Comparison of ENCODE assay signal across 18 cellular contexts in genomic region chr7:82249979-82250378, GRCh38.
DNase-seq lines count a peak whose midpoint lies in the region; ATAC-seq and TF ChIP-seq lines count a peak whose summit lies in the region.
"Had no signal": no experiment of that assay in that cellular context is flagged by ENCODE, and none has a peak within 500 bp of the region (broad histone marks: within the 10 kb centered on the region; RNA-seq: fewer than 3 reads in every experiment).

No MANE protein-coding gene starts in this region.

- TF ChIP-seq CTCF in epithelial cell of esophagus (IDR thresholded peaks at IDR 0.05; ENCODE audit: insufficient read depth, low read depth, low read length, missing control alignments) = no peak

- H3K9ac ChIP-seq in GM23248 = no peak overlapping the region
- H3K9ac ChIP-seq: BLaER1 treated with 17β-estradiol and CSF1 and Interleukin-3, amounts not matched to agents 10 nM and 100 nM had no signal

- no peak overlapping the region for H2AFZ ChIP-seq in GM23248

- intact Hi-C loops in Right ventricle myocardium inferior (cut with DNase I) (no loop called here), left cardiac atrium (cut with DNase I) (no loop called here), sciatic nerve (cut with DNase I) (no loop called here)

- no peaks in the 10 kb centered on the region for H3K9me2 ChIP-seq in GM23248 (ENCODE audit: insufficient read depth)

- 82 to 89% methylated on average over 2 of the region's 2 CpGs for WGBS in GM23248 (ENCODE audit: low coverage in 1 of 2, low lambda C conversion rate in 2 of 2, missing lambda C conversion rate in 2 of 2), 2 experiments

- ATAC-seq in Right ventricle myocardium inferior = peak; percentile 35
- ATAC-seq in left cardiac atrium = no peak
- ATAC-seq in sciatic nerve = peak; percentile 52
- ATAC-seq: CD8-positive, alpha-beta T cell; HCT116; HepG2 had no signal

- no peak overlapping the region for H3K27ac ChIP-seq in GM23248
- H3K27ac ChIP-seq: 22Rv1; BLaER1 treated with 17β-estradiol and CSF1 and Interleukin-3, amounts not matched to agents 10 nM and 100 nM had no signal

- H3K4me1 ChIP-seq in GM23248 (ENCODE audit: insufficient read depth) = no peaks in the 10 kb centered on the region; the same call in 1 of the 2 replicates
- H3K4me1 ChIP-seq: BLaER1 treated with 17β-estradiol and CSF1 and Interleukin-3, amounts not matched to agents 10 nM and 100 nM had no signal

- no peaks in the 10 kb centered on the region for H3K79me2 ChIP-seq in GM23248 (ENCODE audit: insufficient read depth)

- DNase-seq in Right ventricle myocardium inferior (ENCODE audit: missing footprints) (no peak), left cardiac atrium (no peak), GM23248 (peak; percentile 7), epithelial cell of esophagus (ENCODE audit: low read depth) (peak; percentile 5), sciatic nerve (ENCODE audit: low spot score) (no peak), 8988T (no peak), occipital lobe (lab: John Stamatoyannopoulos, UW) (no peak)
- DNase-seq: Calu3; CD8-positive, alpha-beta T cell; DMS79 treated with DMSO at 0.1 percent for 48 hours; GF-D8; GOT3; H7; HFFc6 had no signal

- no peaks in the 10 kb centered on the region for H3K36me3 ChIP-seq in GM23248 (ENCODE audit: low read depth)
- H3K36me3 ChIP-seq: BLaER1 treated with 17β-estradiol and CSF1 and Interleukin-3, amounts not matched to agents 10 nM and 100 nM had no signal

- H3F3A ChIP-seq in GM23248 (ENCODE audit: insufficient read depth) = no peaks in the 10 kb centered on the region

- H3K4me3 ChIP-seq in GM23248 = no peak overlapping the region
- H3K4me3 ChIP-seq in epithelial cell of esophagus (ENCODE audit: low read length) = no peak overlapping the region
- H3K4me3 ChIP-seq: BLaER1 treated with 17β-estradiol and CSF1 and Interleukin-3, amounts not matched to agents 10 nM and 100 nM had no signal

- no peaks in the 10 kb centered on the region for H3K9me3 ChIP-seq in GM23248 (ENCODE audit: low read depth)
- H3K9me3 ChIP-seq: BLaER1 treated with 17β-estradiol and CSF1 and Interleukin-3, amounts not matched to agents 10 nM and 100 nM had no signal

- H3K27me3 ChIP-seq in GM23248 (replicated peaks; ENCODE audit: insufficient read depth) = no peaks in the 10 kb centered on the region
- H3K27me3 ChIP-seq: BLaER1 treated with 17β-estradiol and CSF1 and Interleukin-3, amounts not matched to agents 10 nM and 100 nM had no signal

- H3K4me2 ChIP-seq in GM23248 (ENCODE audit: unreplicated experiment) = no peak overlapping the region
- H3K4me2 ChIP-seq: BLaER1 treated with 17β-estradiol and CSF1 and Interleukin-3, amounts not matched to agents 10 nM and 100 nM had no signal

- in situ Hi-C loops in GM23248 (cut with MboI) = loop anchor here (25.0 kb wide), 2 partner anchors 487 to 763 kb away; no protein-coding TSS in a partner anchor

- H4K20me1 ChIP-seq in GM23248 (ENCODE audit: insufficient read depth) = no peaks in the 10 kb centered on the region
- H4K20me1 ChIP-seq: BLaER1 treated with 17β-estradiol and CSF1 and Interleukin-3, amounts not matched to agents 10 nM and 100 nM had no signal

Comparison
In these comparisons a context has a peak if more than half of its experiments do, and no peak if none do; other contexts are left out.
1. ATAC-seq: peak in Right ventricle myocardium inferior (single experiment) and sciatic nerve (single experiment); none in left cardiac atrium (0 of 2).
2. DNase-seq: peak in GM23248 (single experiment) and epithelial cell of esophagus (single experiment); none in Right ventricle myocardium inferior (single experiment), left cardiac atrium (single experiment), sciatic nerve (single experiment), 8988T (single experiment) and occipital lobe (single experiment).